11 cellular contexts compared by ENCODE assay signal in the genomic region with DNA sequence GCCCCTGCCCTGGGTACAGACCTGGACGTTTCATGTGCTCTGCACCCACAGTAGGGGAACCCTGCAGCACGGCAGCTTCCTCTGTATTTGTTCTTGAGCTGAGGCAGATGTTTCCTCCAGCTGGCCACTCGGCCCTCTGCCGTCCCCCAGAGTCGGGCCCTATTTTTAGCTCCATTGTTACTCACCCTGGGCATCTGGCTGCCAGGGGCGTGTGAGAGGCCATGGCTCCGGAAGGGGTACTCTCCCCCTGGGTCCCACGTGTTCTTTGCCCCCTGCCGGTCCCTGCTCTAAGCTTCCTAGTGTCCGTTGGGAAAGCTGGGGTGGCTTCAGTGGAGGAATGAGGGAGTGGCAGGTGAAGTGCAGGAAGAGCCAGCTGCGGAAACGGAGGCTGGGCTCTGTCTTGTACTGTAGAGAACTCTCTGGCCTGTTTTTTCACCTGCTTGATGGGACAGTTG. TPM values are rescaled to one million over a fixed set of nuclear protein-coding genes. Genes with fewer than 3 reads are reported as not detected.
DNase-seq lines count a peak whose midpoint lies in the region; ATAC-seq, FAIRE-seq and TF ChIP-seq lines count a peak whose summit lies in the region.
"Had no signal": no experiment of that assay in that cellular context is flagged by ENCODE, and none has a peak within 500 bp of the region (broad histone marks: within the 10 kb centered on the region; RNA-seq: fewer than 3 reads in every experiment).

No MANE protein-coding gene starts in this region.

- H3K27ac ChIP-seq in heart right ventricle: peak overlapping the region in 9 of 10 donors; percentile 54 to 87 (median 73)
- H3K27ac ChIP-seq in CD8-positive, alpha-beta memory T cell (ENCODE audit: low read depth, low read length): no peak overlapping the region
- H3K27ac ChIP-seq: parathyroid adenoma had no signal

- WGBS in heart right ventricle, 2 donors: 7 to 17% methylated on average over 12 of the region's 12 CpGs

- H3K27me3 ChIP-seq in heart right ventricle: no peaks in the 10 kb centered on the region
- no peaks in the 10 kb centered on the region for H3K27me3 ChIP-seq in CD8-positive, alpha-beta memory T cell (ENCODE audit: insufficient read depth, low read length, poor library complexity, severe bottlenecking)

- no peaks in the 10 kb centered on the region for H3K36me3 ChIP-seq in heart right ventricle
- H3K36me3 ChIP-seq in CD8-positive, alpha-beta memory T cell (ENCODE audit: insufficient read depth, low read length): no peaks in the 10 kb centered on the region

- peak overlapping the region in 2 of 10 donors; percentile 16 to 24 for H3K4me3 ChIP-seq in heart right ventricle
- H3K4me3 ChIP-seq in CD8-positive, alpha-beta memory T cell (ENCODE audit: low read length): no peak overlapping the region

- peak in 4 of 9 donors; percentile 6 to 17 (median 8) for TF ChIP-seq CTCF in heart right ventricle (IDR thresholded peaks at IDR 0.05)

- FAIRE-seq in GM12892 (lab: Jason Lieb, UNC): peak; percentile 81

- H3K27ac Mint-ChIP-seq in CD8-positive, alpha-beta memory T cell: no peak overlapping the region
- H3K27ac Mint-ChIP-seq: activated naive CD8-positive, alpha-beta T cell had no signal

- ATAC-seq in heart right ventricle (peak; percentile 70 to 87 (median 86)), sciatic nerve (peak; percentile 78), GM18505 (IDR thresholded peaks at IDR 0.05; ENCODE audit: unreplicated experiment) (no peak)

- no peaks in the 10 kb centered on the region for H3K4me1 Mint-ChIP-seq in CD8-positive, alpha-beta memory T cell

- TF ChIP-seq POLR2A in GM12892 (IDR thresholded peaks at IDR 0.05; ENCODE audit: low read depth, low read length) (no peak), GM18505 (IDR thresholded peaks at IDR 0.05; ENCODE audit: borderline replicate concordance, extremely low read depth, insufficient read depth, insufficient read length) (no peak)

- H3K4me3 Mint-ChIP-seq in CD8-positive, alpha-beta memory T cell: no peak overlapping the region
- H3K4me3 Mint-ChIP-seq: activated naive CD8-positive, alpha-beta T cell had no signal

- H3K9me3 Mint-ChIP-seq in CD8-positive, alpha-beta memory T cell: no peaks in the 10 kb centered on the region

- POLR2A ChIA-PET in CD8-positive, alpha-beta memory T cell (lab: Charles Lee): no interaction called here

- CTCF ChIA-PET in CD8-positive, alpha-beta memory T cell (lab: Charles Lee): no interaction called here

- H3K9me3 ChIP-seq in heart right ventricle: no peaks in the 10 kb centered on the region
- H3K9me3 ChIP-seq in CD8-positive, alpha-beta memory T cell (ENCODE audit: low read length): no peaks in the 10 kb centered on the region

- H3K27me3 Mint-ChIP-seq in CD8-positive, alpha-beta memory T cell: peaks cover 8 to 9% of the 10 kb centered on the region in 2 donors
- H3K27me3 Mint-ChIP-seq: activated naive CD8-positive, alpha-beta T cell had no signal

- intact Hi-C loops in heart right ventricle (cut with DNase I): loop anchor here in 2 of 10 donors (1.0 to 10.0 kb wide), 3 partner anchors 27 to 104 kb away; partner anchors contain the start of gene EIF4EBP2 (in 1 of the 2)
- intact Hi-C loops in sciatic nerve (cut with DNase I): no loop called here

- DNase-seq in GM12892 (ENCODE audit: insufficient read length): no peak
- DNase-seq in RPMI7951 (ENCODE audit: low read depth): peak; percentile 46
- peak; percentile 64 to 76 for DNase-seq in heart right ventricle
- DNase-seq in sciatic nerve (ENCODE audit: low spot score): no peak
- no peak for DNase-seq in activated CD4-positive, CD25-positive, alpha-beta regulatory T cell treated with anti-CD3 and anti-CD28 coated beads, Interleukin-2, amount 50 U/mL, for 72 hours
- no peak for DNase-seq in NCI-H1048 (lab: John Stamatoyannopoulos, UW)
- DNase-seq in CD8-positive, alpha-beta memory T cell: no peak
- DNase-seq: NCI-H1694 had no signal

- no peaks in the 10 kb centered on the region for H3K36me3 Mint-ChIP-seq in CD8-positive, alpha-beta memory T cell
- H3K36me3 Mint-ChIP-seq: activated naive CD8-positive, alpha-beta T cell had no signal

- peaks cover 29 to 81% (median 56%) of the 10 kb centered on the region in 9 donors for H3K4me1 ChIP-seq in heart right ventricle
- H3K4me1 ChIP-seq in CD8-positive, alpha-beta memory T cell (ENCODE audit: insufficient read depth, low read length): no peaks in the 10 kb centered on the region
- H3K4me1 ChIP-seq: parathyroid adenoma had no signal

RNA-seq across cellular contexts. Expression of gene PALD1, which starts 30.4 kb away (rescaled TPM):
- polyA plus RNA-seq in GM12892 (2012; ENCODE audit: missing spikeins): 2.2 TPM
- 0.10 and 0.12 TPM in 2 replicates for total RNA-seq in RPMI7951 (2014; rRNA removed; shearing (Covaris generic))
- 10 to 100 TPM in 1 of 10 donors, 1 to 10 TPM in 9; 4.8 to 10.3 (median 6.1) TPM for total RNA-seq in heart right ventricle
- 1 to 10 TPM; 4.1 to 5.6 TPM for polyA plus RNA-seq in heart right ventricle
- total RNA-seq in sciatic nerve: 7.8 TPM
- total RNA-seq in CD8-positive, alpha-beta memory T cell: under 1 TPM; 0.20 to 0.29 TPM
- not detected for polyA plus RNA-seq in CD8-positive, alpha-beta memory T cell

Comparison
In these comparisons a context has a peak if more than half of its experiments do, and no peak if none do; other contexts are left out.
1. DNase-seq: peak in RPMI7951 (single experiment) and heart right ventricle (2 of 2); none in GM12892 (single experiment), sciatic nerve (single experiment), activated CD4-positive, CD25-positive, alpha-beta regulatory T cell treated with anti-CD3 and anti-CD28 coated beads, Interleukin-2, amount 50 U/mL, for 72 hours (single experiment), NCI-H1048 (single experiment) and CD8-positive, alpha-beta memory T cell (0 of 5).